Comparison of ENCODE assay signal across 18 cellular contexts in the genomic region with DNA sequence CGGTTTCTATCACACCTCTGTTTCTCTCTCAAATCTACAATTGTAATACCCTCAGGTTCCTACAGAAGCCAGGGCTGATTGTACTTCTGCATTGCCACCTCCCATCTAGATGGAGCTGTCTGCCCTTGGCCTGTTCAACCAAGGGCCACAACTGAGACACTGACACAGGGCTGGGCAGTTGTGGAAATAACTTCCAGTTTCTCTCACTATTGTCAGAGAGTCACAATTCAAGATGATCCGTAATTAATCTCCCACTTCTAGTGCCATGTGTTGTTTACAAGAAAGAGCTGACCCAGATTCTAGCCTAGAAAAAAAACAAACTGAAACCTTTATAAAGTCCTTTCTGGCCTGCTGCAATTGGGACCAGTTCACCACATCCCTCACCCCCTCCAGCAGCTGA.
"Had no signal": no experiment of that assay in that cellular context is flagged by ENCODE, and none has a peak within 500 bp of the region (broad histone marks: within the 10 kb centered on the region; RNA-seq: fewer than 3 reads in every experiment).

No MANE protein-coding gene starts in this region.

- H3K27me3 ChIP-seq: hepatocyte, thyroid gland, vagina had no signal

- H3K27ac ChIP-seq: coronary artery, hepatocyte, thyroid gland, vagina had no signal

- H3K4me1 ChIP-seq: thyroid gland had no signal

- H3K79me2 ChIP-seq: hepatocyte had no signal

- H3K9me3 ChIP-seq: mucosa of descending colon, thyroid gland, vagina had no signal

- H3K4me2 ChIP-seq: hepatocyte had no signal

- H3K36me3 ChIP-seq: thyroid gland, vagina had no signal

- DNase-seq: activated CD4-positive, alpha-beta T cell treated with anti-CD3 and anti-CD28 coated beads, Interleukin-2, amount 50 U/mL, for 48 hours; activated CD4-positive, CD25-positive, alpha-beta regulatory T cell treated with anti-CD3 and anti-CD28 coated beads, Interleukin-2, amount 50 U/mL, for 72 hours; activated gamma-delta T cell treated with Interleukin-2 at 50 U/mL for 16 hours; activated naive CD8-positive, alpha-beta T cell treated with anti-CD3 and anti-CD28 coated beads, Interleukin-2, amount 10 ng/mL, durations not matched to agents 7 days and 5 days; activated T-cell treated with anti-CD3 and anti-CD28 coated beads, Interleukin-2, amount 50 U/mL, for 48 hours; aorta; effector memory CD4-positive, alpha-beta T cell; mucosa of descending colon; natural killer cell; occipital lobe; stimulated activated CD4-positive, alpha-beta T cell treated with anti-CD3 and anti-CD28 coated beads, Interleukin-15, amount 100 ng/mL, for 24 hours; stimulated activated CD4-positive, alpha-beta T cell treated with anti-CD3 and anti-CD28 coated beads, Interleukin-4, amount 100 ng/mL, for 24 hours; SW 1271; thyroid gland had no signal

- H2AFZ ChIP-seq: hepatocyte had no signal

- ATAC-seq: mucosa of descending colon, natural killer cell had no signal

- H3K4me3 ChIP-seq: coronary artery, hepatocyte, lung, mucosa of descending colon, thyroid gland, vagina had no signal
